In genomic region chr22:40904101-40904500, GRCh38 we compare ENCODE assay signal across 1 cellular context.
TF ChIP-seq lines count a peak whose summit lies in the region.

No MANE protein-coding gene starts in this region.

TF ChIP-seq in GM12878, 131 proteins besides CTCF, POLR2A, EP300 and RAD21:
- TF ChIP-seq SMARCA5 (IDR thresholded peaks at IDR 0.05) (no peak), NR2C2 (IDR thresholded peaks at IDR 0.05; ENCODE audit: borderline replicate concordance, control insufficient read depth, insufficient read length, low read depth) (no peak), TCF7 (IDR thresholded peaks at IDR 0.05; ENCODE audit: borderline replicate concordance) (no peak), RCOR1 (conservative IDR thresholded peaks at IDR 0.05; ENCODE audit: low read depth, low read length) (no peak), EZH2 (IDR thresholded peaks at IDR 0.05; ENCODE audit: borderline replicate concordance, control insufficient read depth, low read depth, low read length) (no peak), ZNF217 (IDR thresholded peaks at IDR 0.05) (no peak), YBX1 (IDR thresholded peaks at IDR 0.05) (no peak), SUZ12 (IDR thresholded peaks at IDR 0.05; ENCODE audit: unreplicated experiment) (no peak), CBX3 (IDR thresholded peaks at IDR 0.05; ENCODE audit: borderline replicate concordance, low read depth) (no peak), ZBTB33 (IDR thresholded peaks at IDR 0.05) (no peak), MYC (IDR thresholded peaks at IDR 0.05; ENCODE audit: insufficient read depth, insufficient read length, insufficient replicate concordance, low read length, severe bottlenecking) (no peak), NFYA (IDR thresholded peaks at IDR 0.05; ENCODE audit: borderline replicate concordance, low read depth, low read length) (no peak), CHD2 (IDR thresholded peaks at IDR 0.05; ENCODE audit: borderline replicate concordance, low read depth, low read length) (no peak), RELA (IDR thresholded peaks at IDR 0.05; ENCODE audit: borderline replicate concordance, partially characterized antibody) (no peak), JUNB (IDR thresholded peaks at IDR 0.05) (no peak), HDAC2 (IDR thresholded peaks at IDR 0.05) (no peak)
- TF ChIP-seq, protein P1, sequence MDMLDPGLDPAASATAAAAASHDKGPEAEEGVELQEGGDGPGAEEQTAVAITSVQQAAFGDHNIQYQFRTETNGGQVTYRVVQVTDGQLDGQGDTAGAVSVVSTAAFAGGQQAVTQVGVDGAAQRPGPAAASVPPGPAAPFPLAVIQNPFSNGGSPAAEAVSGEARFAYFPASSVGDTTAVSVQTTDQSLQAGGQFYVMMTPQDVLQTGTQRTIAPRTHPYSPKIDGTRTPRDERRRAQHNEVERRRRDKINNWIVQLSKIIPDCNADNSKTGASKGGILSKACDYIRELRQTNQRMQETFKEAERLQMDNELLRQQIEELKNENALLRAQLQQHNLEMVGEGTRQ (IDR thresholded peaks at IDR 0.05; ENCODE audit: borderline replicate concordance, low read depth, low read length), result no peak
- TF ChIP-seq, protein P2, sequence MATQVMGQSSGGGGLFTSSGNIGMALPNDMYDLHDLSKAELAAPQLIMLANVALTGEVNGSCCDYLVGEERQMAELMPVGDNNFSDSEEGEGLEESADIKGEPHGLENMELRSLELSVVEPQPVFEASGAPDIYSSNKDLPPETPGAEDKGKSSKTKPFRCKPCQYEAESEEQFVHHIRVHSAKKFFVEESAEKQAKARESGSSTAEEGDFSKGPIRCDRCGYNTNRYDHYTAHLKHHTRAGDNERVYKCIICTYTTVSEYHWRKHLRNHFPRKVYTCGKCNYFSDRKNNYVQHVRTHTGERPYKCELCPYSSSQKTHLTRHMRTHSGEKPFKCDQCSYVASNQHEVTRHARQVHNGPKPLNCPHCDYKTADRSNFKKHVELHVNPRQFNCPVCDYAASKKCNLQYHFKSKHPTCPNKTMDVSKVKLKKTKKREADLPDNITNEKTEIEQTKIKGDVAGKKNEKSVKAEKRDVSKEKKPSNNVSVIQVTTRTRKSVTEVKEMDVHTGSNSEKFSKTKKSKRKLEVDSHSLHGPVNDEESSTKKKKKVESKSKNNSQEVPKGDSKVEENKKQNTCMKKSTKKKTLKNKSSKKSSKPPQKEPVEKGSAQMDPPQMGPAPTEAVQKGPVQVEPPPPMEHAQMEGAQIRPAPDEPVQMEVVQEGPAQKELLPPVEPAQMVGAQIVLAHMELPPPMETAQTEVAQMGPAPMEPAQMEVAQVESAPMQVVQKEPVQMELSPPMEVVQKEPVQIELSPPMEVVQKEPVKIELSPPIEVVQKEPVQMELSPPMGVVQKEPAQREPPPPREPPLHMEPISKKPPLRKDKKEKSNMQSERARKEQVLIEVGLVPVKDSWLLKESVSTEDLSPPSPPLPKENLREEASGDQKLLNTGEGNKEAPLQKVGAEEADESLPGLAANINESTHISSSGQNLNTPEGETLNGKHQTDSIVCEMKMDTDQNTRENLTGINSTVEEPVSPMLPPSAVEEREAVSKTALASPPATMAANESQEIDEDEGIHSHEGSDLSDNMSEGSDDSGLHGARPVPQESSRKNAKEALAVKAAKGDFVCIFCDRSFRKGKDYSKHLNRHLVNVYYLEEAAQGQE (IDR thresholded peaks at IDR 0.05; ENCODE audit: low read depth, low read length), result no peak
